In genomic region chr1:31912087-31912780, GRCh38 we compare ENCODE assay signal across 16 cellular contexts. TPM values are rescaled to one million over a fixed set of nuclear protein-coding genes. Genes with fewer than 3 reads are reported as not detected.
DNase-seq lines count a peak whose midpoint lies in the region; ATAC-seq and TF ChIP-seq lines count a peak whose summit lies in the region.
"Had no signal": no experiment of that assay in that cellular context is flagged by ENCODE, and none has a peak within 500 bp of the region (broad histone marks: within the 10 kb centered on the region; RNA-seq: fewer than 3 reads in every experiment).

No MANE protein-coding gene starts in this region.

- H3K36me3 ChIP-seq in vagina = peaks cover 0 to 44% of the 10 kb centered on the region in 2 donors
- no peaks in the 10 kb centered on the region for H3K36me3 ChIP-seq in ovary

- H3K9me3 ChIP-seq in T-helper 17 cell (ENCODE audit: control insufficient read depth, low read length, poor library complexity, severe bottlenecking) (no peaks in the 10 kb centered on the region), vagina (no peaks in the 10 kb centered on the region), ovary (no peaks in the 10 kb centered on the region)
- H3K9me3 ChIP-seq: sigmoid colon, upper lobe of left lung had no signal

- no peak for DNase-seq in activated naive CD4-positive, alpha-beta T cell treated with anti-CD3 and anti-CD28 coated beads, Interleukin-2, amount 50 U/mL, for 72 hours (ENCODE audit: low spot score in 2 of 2)
- no peak for DNase-seq in T-helper 17 cell
- no peak for DNase-seq in glutamatergic neuron
- no peak for DNase-seq in RPMI8226
- no peak for DNase-seq in vagina (ENCODE audit: extremely low spot score in 2 of 2)
- DNase-seq in ovary = no peak
- DNase-seq: activated CD8-positive, alpha-beta memory T cell treated with anti-CD3 and anti-CD28 coated beads for 24 hours; caudate nucleus; NCI-H2029 treated with DMSO at 0.1 percent for 48 hours; occipital lobe; sigmoid colon; stimulated activated CD4-positive, alpha-beta T cell treated with anti-CD3 and anti-CD28 coated beads, Interleukin-2, amount 100 ng/mL, for 48 hours; stimulated activated CD8-positive, alpha-beta memory T cell treated with anti-CD3 and anti-CD28 coated beads, Interleukin-4, amount 100 ng/mL, for 48 hours; upper lobe of left lung had no signal

- H3K4me3 ChIP-seq in vagina = no peak overlapping the region
- no peak overlapping the region for H3K4me3 ChIP-seq in ovary
- H3K4me3 ChIP-seq: sigmoid colon, upper lobe of left lung had no signal

- H3K27me3 ChIP-seq in vagina (no peaks in the 10 kb centered on the region), ovary (no peaks in the 10 kb centered on the region)
- H3K27me3 ChIP-seq: sigmoid colon, upper lobe of left lung had no signal

- intact Hi-C loops in vagina (cut with DNase I) (no loop called here), ovary (cut with DNase I) (no loop called here)

- peak overlapping the region; percentile 27 for H3K27ac ChIP-seq in temporal lobe (ENCODE audit: low read depth, low read length)
- H3K27ac ChIP-seq in vagina = no peak overlapping the region
- no peak overlapping the region for H3K27ac ChIP-seq in ovary
- H3K27ac ChIP-seq: sigmoid colon, upper lobe of left lung had no signal

- TF ChIP-seq EP300 in ovary (IDR thresholded peaks at IDR 0.05) = no peak

- TF ChIP-seq POLR2A in vagina (IDR thresholded peaks at IDR 0.05) (no peak), ovary (IDR thresholded peaks at IDR 0.05) (no peak)

- H3K4me3 Mint-ChIP-seq in activated naive CD4-positive, alpha-beta T cell treated with anti-CD3 and anti-CD28 coated beads, Interleukin-2, amount 50 U/mL, for 24 hours = no peak overlapping the region
- H3K4me3 Mint-ChIP-seq in T-helper 17 cell = peak overlapping the region; percentile 19
- H3K4me3 Mint-ChIP-seq in glutamatergic neuron (ENCODE audit: unreplicated experiment) = peak overlapping the region; percentile 6

- peak overlapping the region; percentile 71 for H3K27ac Mint-ChIP-seq in activated naive CD4-positive, alpha-beta T cell treated with anti-CD3 and anti-CD28 coated beads, Interleukin-2, amount 50 U/mL, for 24 hours
- H3K27ac Mint-ChIP-seq in activated naive CD4-positive, alpha-beta T cell treated with anti-CD3 and anti-CD28 coated beads, Interleukin-2, amount 50 U/mL, for 72 hours = peak overlapping the region in 1 of 2 donors; percentile 97
- H3K27ac Mint-ChIP-seq in T-helper 17 cell (peak overlapping the region; percentile 83), glutamatergic neuron (ENCODE audit: unreplicated experiment) (no peak overlapping the region)

- H3K36me3 Mint-ChIP-seq in activated naive CD4-positive, alpha-beta T cell treated with anti-CD3 and anti-CD28 coated beads, Interleukin-2, amount 50 U/mL, for 24 hours = peaks cover 23% of the 10 kb centered on the region
- peaks cover 21 to 70% of the 10 kb centered on the region in 2 donors for H3K36me3 Mint-ChIP-seq in activated naive CD4-positive, alpha-beta T cell treated with anti-CD3 and anti-CD28 coated beads, Interleukin-2, amount 50 U/mL, for 72 hours
- H3K36me3 Mint-ChIP-seq in T-helper 17 cell (ENCODE audit: low read depth) = peaks cover 9% of the 10 kb centered on the region
- peaks cover 8% of the 10 kb centered on the region for H3K36me3 Mint-ChIP-seq in glutamatergic neuron (ENCODE audit: unreplicated experiment)

- no peak for ATAC-seq in activated naive CD4-positive, alpha-beta T cell treated with anti-CD3 and anti-CD28 coated beads, Interleukin-2, amount 50 U/mL, for 72 hours
- no peak for ATAC-seq in T-helper 17 cell

- H3K4me1 ChIP-seq in vagina (peaks cover 40% of the 10 kb centered on the region), ovary (ENCODE audit: insufficient read depth) (peaks cover 5% of the 10 kb centered on the region)

- H3K27me3 Mint-ChIP-seq in activated naive CD4-positive, alpha-beta T cell treated with anti-CD3 and anti-CD28 coated beads, Interleukin-2, amount 50 U/mL, for 24 hours = no peaks in the 10 kb centered on the region
- H3K27me3 Mint-ChIP-seq in T-helper 17 cell = no peaks in the 10 kb centered on the region
- H3K27me3 Mint-ChIP-seq in glutamatergic neuron (ENCODE audit: unreplicated experiment) = no peaks in the 10 kb centered on the region

- H3K4me1 Mint-ChIP-seq in activated naive CD4-positive, alpha-beta T cell treated with anti-CD3 and anti-CD28 coated beads, Interleukin-2, amount 50 U/mL, for 24 hours = peaks cover 55% of the 10 kb centered on the region
- H3K4me1 Mint-ChIP-seq in T-helper 17 cell (peaks cover 33% of the 10 kb centered on the region), glutamatergic neuron (ENCODE audit: low read depth, unreplicated experiment) (peaks cover 26% of the 10 kb centered on the region)

- H3K9me3 Mint-ChIP-seq in activated naive CD4-positive, alpha-beta T cell treated with anti-CD3 and anti-CD28 coated beads, Interleukin-2, amount 50 U/mL, for 24 hours = no peaks in the 10 kb centered on the region
- H3K9me3 Mint-ChIP-seq in activated naive CD4-positive, alpha-beta T cell treated with anti-CD3 and anti-CD28 coated beads, Interleukin-2, amount 50 U/mL, for 72 hours = no peaks in the 10 kb centered on the region
- peaks cover 1% of the 10 kb centered on the region for H3K9me3 Mint-ChIP-seq in glutamatergic neuron (ENCODE audit: unreplicated experiment)

- TF ChIP-seq CTCF in glutamatergic neuron (IDR thresholded peaks at IDR 0.05; ENCODE audit: partially characterized antibody, unreplicated experiment) (no peak), vagina (IDR thresholded peaks at IDR 0.05) (no peak), ovary (IDR thresholded peaks at IDR 0.05) (no peak)

- WGBS in ovary, 3 donors = 64 to 79% (median 71%) methylated on average over 1 of the region's 1 CpG

RNA-seq across cellular contexts. Expression of gene PTP4A2, which starts 25.9 kb away (rescaled TPM):
- 100 to 1,000 TPM; 216 to 408 TPM for total RNA-seq in activated naive CD4-positive, alpha-beta T cell treated with anti-CD3 and anti-CD28 coated beads, Interleukin-2, amount 50 U/mL, for 72 hours
- total RNA-seq in T-helper 17 cell (100 to 1,000 TPM; 269 to 384 TPM), glutamatergic neuron (ENCODE audit: unreplicated experiment) (120 TPM), temporal lobe (233 TPM), vagina (112 TPM), ovary (100 to 1,000 TPM; 207 to 366 (median 249) TPM)
- polyA plus RNA-seq in ovary = 100 to 1,000 TPM in 1 of 2 donors, 10 to 100 TPM in 1; 92.5 to 246 TPM
